Comparison of ENCODE assay signal across 24 cellular contexts in the genomic region with DNA sequence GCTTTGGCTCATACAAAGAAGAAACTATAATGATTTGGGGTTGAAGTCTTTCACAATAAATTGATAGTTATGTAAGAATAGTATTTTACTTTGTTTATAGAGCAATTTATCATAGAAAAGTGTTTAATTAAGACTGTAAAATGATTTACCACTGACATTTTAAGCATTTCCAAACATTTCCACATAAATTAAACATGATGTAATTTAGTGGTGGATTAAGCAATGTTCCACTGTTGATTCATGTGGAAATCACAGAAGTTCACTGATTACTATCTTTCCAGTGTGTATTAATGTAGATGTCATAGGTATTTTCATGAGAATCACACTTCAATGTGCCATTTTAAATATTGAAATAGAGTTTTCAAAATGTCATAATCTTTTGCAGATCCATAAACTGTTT. TPM values are rescaled to one million over a fixed set of nuclear protein-coding genes. Genes with fewer than 3 reads are reported as not detected.
DNase-seq lines count a peak whose midpoint lies in the region; FAIRE-seq and TF ChIP-seq lines count a peak whose summit lies in the region.
"Had no signal": no experiment of that assay in that cellular context is flagged by ENCODE, and none has a peak within 500 bp of the region (broad histone marks: within the 10 kb centered on the region; RNA-seq: fewer than 3 reads in every experiment).

No MANE protein-coding gene starts in this region.

- TF ChIP-seq CTCF in choroid plexus epithelial cell (conservative IDR thresholded peaks at IDR 0.05; ENCODE audit: low read depth, low read length) (no peak), liver (IDR thresholded peaks at IDR 0.05; ENCODE audit: low read depth, low read length, missing input control) (no peak), D721Med (IDR thresholded peaks at IDR 0.05; ENCODE audit: insufficient read depth, missing control alignments) (no peak)

- no peaks in the 10 kb centered on the region for H3K9me3 ChIP-seq in liver (ENCODE audit: control insufficient read depth in 4 of 4, low read length in 3 of 4)
- H3K9me3 ChIP-seq: Caco-2, left lung, uterus had no signal

- peak; percentile 76 for FAIRE-seq in RCC 7860 (lab: Jason Lieb, UNC)
- FAIRE-seq in D721Med (lab: Jason Lieb, UNC) = no peak
- FAIRE-seq: GM12878 had no signal

- peak; percentile 9 to 14 for TF ChIP-seq RAD21 in liver (IDR thresholded peaks at IDR 0.05)

- peaks cover 0 to 4% (median 2%) of the 10 kb centered on the region in 4 donors for H3K4me1 ChIP-seq in liver (ENCODE audit: control insufficient read depth in 4 of 4, insufficient read depth in 4 of 4, low read length in 3 of 4)
- H3K4me1 ChIP-seq: left lung, uterus had no signal

- H3K4me3 ChIP-seq in choroid plexus epithelial cell (ENCODE audit: low read depth, low read length) (no peak overlapping the region), liver (ENCODE audit: low read depth in 1 of 3, low read length in 3 of 3) (no peak overlapping the region)
- H3K4me3 ChIP-seq: GM12878, left lung, uterus had no signal

- no peak overlapping the region for H3K27ac ChIP-seq in liver (ENCODE audit: low read depth in 1 of 2, low read length in 2 of 2)
- H3K27ac ChIP-seq: HL-60, left lung, uterus, WERI-Rb-1 had no signal

- H3K9ac ChIP-seq in liver (ENCODE audit: low read depth in 1 of 2, low read length in 2 of 2) = no peak overlapping the region

- no peaks in the 10 kb centered on the region for H3K36me3 ChIP-seq in liver (ENCODE audit: control insufficient read depth in 4 of 4, insufficient read depth in 3 of 4, low read depth in 1 of 4, low read length in 3 of 4)
- H3K36me3 ChIP-seq: left lung, uterus, WERI-Rb-1 had no signal

- no peaks in the 10 kb centered on the region for H3K27me3 ChIP-seq in liver (ENCODE audit: control insufficient read depth in 4 of 4, insufficient read depth in 4 of 4, low read length in 3 of 4)
- H3K27me3 ChIP-seq: left lung, uterus had no signal

- DNase-seq in EL = peak; percentile 30
- no peak for DNase-seq in RCC 7860 (ENCODE audit: low spot score)
- peak; percentile 41 for DNase-seq in choroid plexus epithelial cell (ENCODE audit: low read depth)
- no peak for DNase-seq in NOMO-1 treated with dmso at 0.1 percent for 144 hours (lab: John Stamatoyannopoulos, UW; ENCODE audit: unreplicated experiment)
- DNase-seq in D721Med (ENCODE audit: insufficient read length, low spot score) = no peak
- no peak for DNase-seq in NCI-H2029 (lab: John Stamatoyannopoulos, UW)
- DNase-seq in activated CD8-positive, alpha-beta memory T cell treated with anti-CD3 and anti-CD28 coated beads for 24 hours = no peak
- DNase-seq: activated CD8-positive, alpha-beta T cell treated with anti-CD3 and anti-CD28 coated beads for 36 hours; activated naive CD8-positive, alpha-beta T cell treated with anti-CD3 and anti-CD28 coated beads, Interleukin-2, amount 10 ng/mL, durations not matched to agents 7 days and 5 days; activated T-cell treated with anti-CD3 and anti-CD28 coated beads, Interleukin-2, amount 50 U/mL, for 72 hours; Caco-2; effector memory CD4-positive, alpha-beta T cell; KG1; left lung; NCI-H1105; NCI-H82; stimulated activated CD4-positive, alpha-beta T cell treated with anti-CD3 and anti-CD28 coated beads, Interleukin-2, amount 100 ng/mL, for 48 hours; substantia nigra; uterus; WERI-Rb-1 had no signal

TF ChIP-seq in liver, 16 proteins besides CTCF, POLR2A, EP300 and RAD21:
- peak; percentile 53 for TF ChIP-seq FOXA1 (IDR thresholded peaks at IDR 0.05)
- TF ChIP-seq YY1 (IDR thresholded peaks at IDR 0.05) = peak; percentile 53
- TF ChIP-seq, protein P1, sequence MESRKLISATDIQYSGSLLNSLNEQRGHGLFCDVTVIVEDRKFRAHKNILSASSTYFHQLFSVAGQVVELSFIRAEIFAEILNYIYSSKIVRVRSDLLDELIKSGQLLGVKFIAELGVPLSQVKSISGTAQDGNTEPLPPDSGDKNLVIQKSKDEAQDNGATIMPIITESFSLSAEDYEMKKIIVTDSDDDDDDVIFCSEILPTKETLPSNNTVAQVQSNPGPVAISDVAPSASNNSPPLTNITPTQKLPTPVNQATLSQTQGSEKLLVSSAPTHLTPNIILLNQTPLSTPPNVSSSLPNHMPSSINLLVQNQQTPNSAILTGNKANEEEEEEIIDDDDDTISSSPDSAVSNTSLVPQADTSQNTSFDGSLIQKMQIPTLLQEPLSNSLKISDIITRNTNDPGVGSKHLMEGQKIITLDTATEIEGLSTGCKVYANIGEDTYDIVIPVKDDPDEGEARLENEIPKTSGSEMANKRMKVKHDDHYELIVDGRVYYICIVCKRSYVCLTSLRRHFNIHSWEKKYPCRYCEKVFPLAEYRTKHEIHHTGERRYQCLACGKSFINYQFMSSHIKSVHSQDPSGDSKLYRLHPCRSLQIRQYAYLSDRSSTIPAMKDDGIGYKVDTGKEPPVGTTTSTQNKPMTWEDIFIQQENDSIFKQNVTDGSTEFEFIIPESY (IDR thresholded peaks at IDR 0.05) = peak; percentile 35
- TF ChIP-seq GABPA (IDR thresholded peaks at IDR 0.05 in 1 of 2, conservative IDR thresholded peaks at IDR 0.05 in 1 of 2) = no peak
- peak; percentile 25 to 48 for TF ChIP-seq HNF4A (conservative IDR thresholded peaks at IDR 0.05)
- no peak for TF ChIP-seq NR2F2 (IDR thresholded peaks at IDR 0.05)
- TF ChIP-seq, protein P2, sequence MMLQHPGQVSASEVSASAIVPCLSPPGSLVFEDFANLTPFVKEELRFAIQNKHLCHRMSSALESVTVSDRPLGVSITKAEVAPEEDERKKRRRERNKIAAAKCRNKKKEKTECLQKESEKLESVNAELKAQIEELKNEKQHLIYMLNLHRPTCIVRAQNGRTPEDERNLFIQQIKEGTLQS (IDR thresholded peaks at IDR 0.05) = peak; percentile 49
- peak; percentile 28 to 64 for TF ChIP-seq RXRA (IDR thresholded peaks at IDR 0.05)
- TF ChIP-seq HNF4G (IDR thresholded peaks at IDR 0.05) = no peak
- TF ChIP-seq, protein P3, sequence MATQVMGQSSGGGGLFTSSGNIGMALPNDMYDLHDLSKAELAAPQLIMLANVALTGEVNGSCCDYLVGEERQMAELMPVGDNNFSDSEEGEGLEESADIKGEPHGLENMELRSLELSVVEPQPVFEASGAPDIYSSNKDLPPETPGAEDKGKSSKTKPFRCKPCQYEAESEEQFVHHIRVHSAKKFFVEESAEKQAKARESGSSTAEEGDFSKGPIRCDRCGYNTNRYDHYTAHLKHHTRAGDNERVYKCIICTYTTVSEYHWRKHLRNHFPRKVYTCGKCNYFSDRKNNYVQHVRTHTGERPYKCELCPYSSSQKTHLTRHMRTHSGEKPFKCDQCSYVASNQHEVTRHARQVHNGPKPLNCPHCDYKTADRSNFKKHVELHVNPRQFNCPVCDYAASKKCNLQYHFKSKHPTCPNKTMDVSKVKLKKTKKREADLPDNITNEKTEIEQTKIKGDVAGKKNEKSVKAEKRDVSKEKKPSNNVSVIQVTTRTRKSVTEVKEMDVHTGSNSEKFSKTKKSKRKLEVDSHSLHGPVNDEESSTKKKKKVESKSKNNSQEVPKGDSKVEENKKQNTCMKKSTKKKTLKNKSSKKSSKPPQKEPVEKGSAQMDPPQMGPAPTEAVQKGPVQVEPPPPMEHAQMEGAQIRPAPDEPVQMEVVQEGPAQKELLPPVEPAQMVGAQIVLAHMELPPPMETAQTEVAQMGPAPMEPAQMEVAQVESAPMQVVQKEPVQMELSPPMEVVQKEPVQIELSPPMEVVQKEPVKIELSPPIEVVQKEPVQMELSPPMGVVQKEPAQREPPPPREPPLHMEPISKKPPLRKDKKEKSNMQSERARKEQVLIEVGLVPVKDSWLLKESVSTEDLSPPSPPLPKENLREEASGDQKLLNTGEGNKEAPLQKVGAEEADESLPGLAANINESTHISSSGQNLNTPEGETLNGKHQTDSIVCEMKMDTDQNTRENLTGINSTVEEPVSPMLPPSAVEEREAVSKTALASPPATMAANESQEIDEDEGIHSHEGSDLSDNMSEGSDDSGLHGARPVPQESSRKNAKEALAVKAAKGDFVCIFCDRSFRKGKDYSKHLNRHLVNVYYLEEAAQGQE (IDR thresholded peaks at IDR 0.05) = no peak
- TF ChIP-seq FOXA2 (IDR thresholded peaks at IDR 0.05) = peak; percentile 78
- peak in 1 of 2 donors; percentile 34 for TF ChIP-seq JUND (IDR thresholded peaks at IDR 0.05)
- no peak for TF ChIP-seq EGR1 (IDR thresholded peaks at IDR 0.05; ENCODE audit: low read depth in 2 of 2)
- no peak for TF ChIP-seq TAF1 (conservative IDR thresholded peaks at IDR 0.05)
- TF ChIP-seq SP1 (IDR thresholded peaks at IDR 0.05) = peak; percentile 30
- TF ChIP-seq, protein P4, sequence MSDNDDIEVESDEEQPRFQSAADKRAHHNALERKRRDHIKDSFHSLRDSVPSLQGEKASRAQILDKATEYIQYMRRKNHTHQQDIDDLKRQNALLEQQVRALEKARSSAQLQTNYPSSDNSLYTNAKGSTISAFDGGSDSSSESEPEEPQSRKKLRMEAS (IDR thresholded peaks at IDR 0.05) = no peak

RNA-seq across cellular contexts. Expression of a gene that starts 40.1 kb away (rescaled TPM):
- total RNA-seq in liver = 10 to 100 TPM in 1 of 2 donors, 1 to 10 TPM in 1; 1.0 to 51.0 TPM
- 100 to 1,000 TPM in 1 of 2 donors, 10 to 100 TPM in 1; 15.0 to 119 TPM for polyA plus RNA-seq in liver
- total RNA-seq: activated CD8-positive, alpha-beta T cell treated with anti-CD3 and anti-CD28 coated beads for 36 hours; activated naive CD8-positive, alpha-beta T cell treated with anti-CD3 and anti-CD28 coated beads, Interleukin-2, amount 10 ng/mL, durations not matched to agents 7 days and 5 days; activated T-cell treated with anti-CD3 and anti-CD28 coated beads, Interleukin-2, amount 50 U/mL, for 72 hours; GM12878; RPMI7951 had no signal
- polyA plus RNA-seq: GM12878 had no signal

Comparison
In these comparisons a context has a peak if more than half of its experiments do, and no peak if none do; other contexts are left out.
1. DNase-seq: peak in EL (single experiment) and choroid plexus epithelial cell (single experiment); none in RCC 7860 (single experiment), NOMO-1 treated with dmso at 0.1 percent for 144 hours (single experiment), D721Med (single experiment), NCI-H2029 (single experiment) and activated CD8-positive, alpha-beta memory T cell treated with anti-CD3 and anti-CD28 coated beads for 24 hours (single experiment).